17 cellular contexts compared by ENCODE assay signal in genomic region chr2:158325782-158326335, GRCh38.
DNase-seq lines count a peak whose midpoint lies in the region; ATAC-seq and TF ChIP-seq lines count a peak whose summit lies in the region.
"Had no signal": no experiment of that assay in that cellular context is flagged by ENCODE, and none has a peak within 500 bp of the region (broad histone marks: within the 10 kb centered on the region; RNA-seq: fewer than 3 reads in every experiment).

No MANE protein-coding gene starts in this region.

- H3K4me3 ChIP-seq in HEK293 (ENCODE audit: low read depth, low read length): no peak overlapping the region
- no peak overlapping the region for H3K4me3 ChIP-seq in PC-3 (ENCODE audit: low read length)

- H3K4me3 Mint-ChIP-seq in stimulated activated memory B cell treated with anti-CD40 and anti-IgM and Interleukin-4, amounts not matched to agents 10 μg/mL and 1 μg/mL and 100 μg/mL, for 72 hours: no peak overlapping the region
- H3K4me3 Mint-ChIP-seq in osteocyte (ENCODE audit: unreplicated experiment): no peak overlapping the region
- H3K4me3 Mint-ChIP-seq: CD4-positive, CD25-positive, alpha-beta regulatory T cell; CD8-positive, alpha-beta memory T cell; H9; IgD-negative memory B cell had no signal

- no peaks in the 10 kb centered on the region for H3K27me3 Mint-ChIP-seq in stimulated activated memory B cell treated with anti-CD40 and anti-IgM and Interleukin-4, amounts not matched to agents 10 μg/mL and 1 μg/mL and 100 μg/mL, for 72 hours
- H3K27me3 Mint-ChIP-seq in osteocyte (ENCODE audit: unreplicated experiment): no peaks in the 10 kb centered on the region
- H3K27me3 Mint-ChIP-seq: CD4-positive, CD25-positive, alpha-beta regulatory T cell; CD8-positive, alpha-beta memory T cell; IgD-negative memory B cell had no signal

- POLR2A ChIA-PET in HEK293 (lab: Yijun Ruan, JAX): no interaction called here
- POLR2A ChIA-PET in PC-3 (lab: Charles Lee; ENCODE audit: unreplicated experiment): no interaction called here

- no peaks in the 10 kb centered on the region for H4K20me1 ChIP-seq in PC-3 (ENCODE audit: low read length)

- H3K4me2 ChIP-seq in PC-3 (ENCODE audit: low read length): 0 out of 2 replicates have a peak overlapping the region, but pooled peaks have one; percentile 14

- no peaks in the 10 kb centered on the region for H3K4me1 ChIP-seq in HEK293 (ENCODE audit: control insufficient read depth, insufficient read depth, low read length)
- peaks cover 5% of the 10 kb centered on the region; the same call in 1 of the 2 replicates for H3K4me1 ChIP-seq in PC-3 (ENCODE audit: insufficient read depth, low read length)
- H3K4me1 ChIP-seq: BE2C had no signal

- no peak overlapping the region for H2AFZ ChIP-seq in PC-3 (ENCODE audit: low read length)

- H3K36me3 Mint-ChIP-seq in stimulated activated memory B cell treated with anti-CD40 and anti-IgM and Interleukin-4, amounts not matched to agents 10 μg/mL and 1 μg/mL and 100 μg/mL, for 72 hours: no peaks in the 10 kb centered on the region
- peaks cover 2% of the 10 kb centered on the region for H3K36me3 Mint-ChIP-seq in osteocyte (ENCODE audit: unreplicated experiment)
- H3K36me3 Mint-ChIP-seq: CD4-positive, CD25-positive, alpha-beta regulatory T cell; CD8-positive, alpha-beta memory T cell; IgD-negative memory B cell had no signal

- intact Hi-C loops in PC-3 (cut with micrococcal nuclease): no loop called here

- H3K4me1 Mint-ChIP-seq in stimulated activated memory B cell treated with anti-CD40 and anti-IgM and Interleukin-4, amounts not matched to agents 10 μg/mL and 1 μg/mL and 100 μg/mL, for 72 hours: no peaks in the 10 kb centered on the region
- peaks cover 11% of the 10 kb centered on the region for H3K4me1 Mint-ChIP-seq in osteocyte (ENCODE audit: unreplicated experiment)
- H3K4me1 Mint-ChIP-seq: CD4-positive, CD25-positive, alpha-beta regulatory T cell; CD8-positive, alpha-beta memory T cell; H9; IgD-negative memory B cell had no signal

- no peaks in the 10 kb centered on the region for H3K27me3 ChIP-seq in PC-3 (ENCODE audit: low read length)
- H3K27me3 ChIP-seq: BE2C had no signal

- ATAC-seq in PC-3: no peak
- peak; percentile 24 for ATAC-seq in stimulated activated memory B cell treated with anti-CD40 and anti-IgM and Interleukin-4, amounts not matched to agents 10 μg/mL and 1 μg/mL and 100 μg/mL, for 72 hours
- ATAC-seq in HG02970 (IDR thresholded peaks at IDR 0.05; ENCODE audit: low FRiP score, unreplicated experiment): no peak

- no peaks in the 10 kb centered on the region for H3K9me2 ChIP-seq in PC-3 (replicated peaks; ENCODE audit: low read length)

- H3K79me2 ChIP-seq in PC-3 (ENCODE audit: low read length): no peaks in the 10 kb centered on the region

- H3F3A ChIP-seq in PC-3 (ENCODE audit: low read length, unreplicated experiment): no peaks in the 10 kb centered on the region

- peaks cover 3% of the 10 kb centered on the region for H3K9me3 Mint-ChIP-seq in stimulated activated memory B cell treated with anti-CD40 and anti-IgM and Interleukin-4, amounts not matched to agents 10 μg/mL and 1 μg/mL and 100 μg/mL, for 72 hours
- peaks cover 2% of the 10 kb centered on the region for H3K9me3 Mint-ChIP-seq in osteocyte (ENCODE audit: unreplicated experiment)

- CTCF ChIA-PET in HEK293 (lab: Yijun Ruan, JAX) (no interaction called here), PC-3 (lab: Charles Lee) (no interaction called here)

- TF ChIP-seq CTCF in HEK293 (tag by site-specific recombination; IDR thresholded peaks at IDR 0.05) (no peak), PC-3 (conservative IDR thresholded peaks at IDR 0.05; ENCODE audit: low read depth, low read length) (no peak), osteocyte (IDR thresholded peaks at IDR 0.05) (no peak)

- H3K27ac Mint-ChIP-seq in stimulated activated memory B cell treated with anti-CD40 and anti-IgM and Interleukin-4, amounts not matched to agents 10 μg/mL and 1 μg/mL and 100 μg/mL, for 72 hours: no peak overlapping the region
- no peak overlapping the region for H3K27ac Mint-ChIP-seq in osteocyte (ENCODE audit: unreplicated experiment)
- H3K27ac Mint-ChIP-seq: CD4-positive, CD25-positive, alpha-beta regulatory T cell; CD8-positive, alpha-beta memory T cell; H9; IgD-negative memory B cell had no signal

- H3K9ac ChIP-seq in PC-3 (ENCODE audit: low read length): no peak overlapping the region

- DNase-seq in PC-3: peak; percentile 47
- no peak for DNase-seq in epithelial cell of prostate (ENCODE audit: low read depth, low spot score)
- no peak for DNase-seq in T-helper 1 cell
- no peak for DNase-seq in osteocyte (ENCODE audit: extremely low spot score, unreplicated experiment)
- DNase-seq: BE2C; C1 segment of cervical spinal cord; CD4-positive, CD25-positive, alpha-beta regulatory T cell; CD8-positive, alpha-beta memory T cell; COR-L47; GDM1; H9; KG1 had no signal

- H3K36me3 ChIP-seq in HEK293 (ENCODE audit: control insufficient read depth in 2 of 2, insufficient read depth in 1 of 2, low read length in 2 of 2) (no peaks in the 10 kb centered on the region), PC-3 (ENCODE audit: low read depth, low read length) (no peaks in the 10 kb centered on the region)
- H3K36me3 ChIP-seq: BE2C had no signal

- H3K9me3 ChIP-seq in HEK293 (ENCODE audit: control insufficient read depth, insufficient read depth, low read depth, low read length) (no peaks in the 10 kb centered on the region), PC-3 (ENCODE audit: low read length) (no peaks in the 10 kb centered on the region)
- H3K9me3 ChIP-seq: BE2C had no signal

- H3K27ac ChIP-seq in HEK293 (ENCODE audit: extremely low read depth, low read depth, low read length) (no peak overlapping the region), PC-3 (ENCODE audit: low read length) (no peak overlapping the region), epithelial cell of prostate (peak overlapping the region; percentile 52)
- H3K27ac ChIP-seq: HL-60 had no signal

- BruUV-seq in PC-3 (replicated peaks; lab: Mats Ljungman, UMichigan): no TSS peak

TF ChIP-seq in HEK293, 187 proteins besides CTCF, POLR2A, EP300 and RAD21:
- no peak for TF ChIP-seq ZSCAN16 (tag by site-specific recombination; IDR thresholded peaks at IDR 0.05)
- no peak for TF ChIP-seq ZNF510 (tag by site-specific recombination; IDR thresholded peaks at IDR 0.05; ENCODE audit: insufficient replicate concordance)
- TF ChIP-seq OVOL3 (tag by site-specific recombination; IDR thresholded peaks at IDR 0.05): no peak
- peak; percentile 26; the same call in 1 of the 2 replicates for TF ChIP-seq SCRT2 (tag by site-specific recombination; IDR thresholded peaks at IDR 0.05)
